Comparison of ENCODE assay signal across 21 cellular contexts in genomic region chr7:152351168-152351567, GRCh38.
A peak's percentile ranks its signal among the peaks of the same experiment; 100 is the strongest.
DNase-seq lines count a peak whose midpoint lies in the region; ATAC-seq, FAIRE-seq and TF ChIP-seq lines count a peak whose summit lies in the region.
"Had no signal": no experiment of that assay in that cellular context is flagged by ENCODE, and none has a peak within 500 bp of the region (broad histone marks: within the 10 kb centered on the region; RNA-seq: fewer than 3 reads in every experiment).

No MANE protein-coding gene starts in this region.

- no peak overlapping the region for H2BK5ac ChIP-seq in H1 (ENCODE audit: low read depth, low read length)
- no peak overlapping the region for H2BK5ac ChIP-seq in trophoblast cell (ENCODE audit: low read depth, low read length, poor library complexity)

- no peak overlapping the region for H4K8ac ChIP-seq in H1 (ENCODE audit: extremely low read depth, insufficient read depth, low read length)
- H4K8ac ChIP-seq in trophoblast cell (ENCODE audit: low read depth, low read length) = no peak overlapping the region

- H3K9ac ChIP-seq in H1 (replicated peaks in 1 of 4; ENCODE audit: extremely low read depth in 1 of 4, low read depth in 3 of 4, low read length in 3 of 4) = no peak overlapping the region
- no peak overlapping the region for H3K9ac ChIP-seq in trophoblast cell (ENCODE audit: low read length)

- peaks cover 8% of the 10 kb centered on the region for H3K4me1 Mint-ChIP-seq in activated CD4-positive, alpha-beta T cell treated with anti-CD3 and anti-CD28 coated beads for 36 hours

- H3K27ac Mint-ChIP-seq in activated CD4-positive, alpha-beta T cell treated with anti-CD3 and anti-CD28 coated beads for 36 hours = no peak overlapping the region

- H3K18ac ChIP-seq in H1 (ENCODE audit: extremely low read depth, low read length) (no peak overlapping the region), trophoblast cell (ENCODE audit: low read length) (no peak overlapping the region)

- H2BK15ac ChIP-seq in H1 (ENCODE audit: low read length) = no peak overlapping the region

- TF ChIP-seq POLR2A in H1 (IDR thresholded peaks at IDR 0.05; ENCODE audit: control extremely low read depth in 1 of 2, low read depth in 2 of 2, low read length in 2 of 2) = no peak

- H3K27ac ChIP-seq in H1 (ENCODE audit: low read depth, low read length) = no peak overlapping the region
- H3K27ac ChIP-seq in trophoblast cell (ENCODE audit: low read depth, low read length) = no peak overlapping the region

- H3K9me3 ChIP-seq in H1 (ENCODE audit: insufficient read depth in 2 of 2, low read depth in 1 of 2, low read length in 1 of 2) = no peaks in the 10 kb centered on the region
- no peaks in the 10 kb centered on the region for H3K9me3 ChIP-seq in trophoblast cell (ENCODE audit: insufficient read depth, low read depth, low read length)

- intact Hi-C loops in activated CD4-positive, alpha-beta T cell treated with anti-CD3 and anti-CD28 coated beads for 36 hours (cut with DNase I, micrococcal nuclease) = no loop called here

- no peaks in the 10 kb centered on the region for H3K23me2 ChIP-seq in H1 (ENCODE audit: low read depth, low read length)

- H3K27me3 Mint-ChIP-seq in activated CD4-positive, alpha-beta T cell treated with anti-CD3 and anti-CD28 coated beads for 36 hours = no peaks in the 10 kb centered on the region
- H3K27me3 Mint-ChIP-seq: CD4-positive, alpha-beta memory T cell had no signal

- no peak overlapping the region for H3K23ac ChIP-seq in H1 (ENCODE audit: insufficient read length)
- no peak overlapping the region for H3K23ac ChIP-seq in trophoblast cell (ENCODE audit: low read length)

- no peaks in the 10 kb centered on the region for H3K27me3 ChIP-seq in H1 (replicated peaks in 1 of 4; ENCODE audit: control insufficient read depth in 3 of 4, extremely low read depth in 1 of 4, insufficient read depth in 3 of 4, low read length in 3 of 4)
- no peaks in the 10 kb centered on the region for H3K27me3 ChIP-seq in trophoblast cell (ENCODE audit: insufficient read depth, low read length)

- H3K4me3 Mint-ChIP-seq in activated CD4-positive, alpha-beta T cell treated with anti-CD3 and anti-CD28 coated beads for 36 hours = no peak overlapping the region
- H3K4me3 Mint-ChIP-seq: CD4-positive, alpha-beta memory T cell had no signal

- H2AFZ ChIP-seq in H1 (ENCODE audit: low read length) (no peak overlapping the region), trophoblast cell (ENCODE audit: insufficient read depth, low read length, poor library complexity) (no peak overlapping the region)

- peaks cover 0 to 16% of the 10 kb centered on the region in 2 experiments; a peak in 2 of 4 replicates for H3K79me2 ChIP-seq in H1 (ENCODE audit: control insufficient read depth in 1 of 2, insufficient read depth in 2 of 2, low read length in 2 of 2)
- H3K79me2 ChIP-seq in trophoblast cell (ENCODE audit: control insufficient read depth, insufficient read depth, low read length, poor library complexity) = no peaks in the 10 kb centered on the region

- TF ChIP-seq EP300 in H1 (IDR thresholded peaks at IDR 0.05; ENCODE audit: borderline replicate concordance in 1 of 2, low read depth in 2 of 2, low read length in 2 of 2) = no peak

- H3K4ac ChIP-seq in H1 (replicated peaks; ENCODE audit: insufficient read length, low read depth, low read length) = no peak overlapping the region
- H3K4ac ChIP-seq in trophoblast cell (ENCODE audit: low read depth, low read length) = no peak overlapping the region

- H3K36me3 Mint-ChIP-seq in activated CD4-positive, alpha-beta T cell treated with anti-CD3 and anti-CD28 coated beads for 36 hours (ENCODE audit: low read depth) = peaks cover 74% of the 10 kb centered on the region

- no peak for FAIRE-seq in H1 (lab: Jason Lieb, UNC)
- FAIRE-seq: D721Med, GM12892, H54 had no signal

- H3K4me3 ChIP-seq in H1 (ENCODE audit: extremely low read depth in 1 of 4, insufficient read depth in 2 of 4, low read depth in 3 of 4, low read length in 4 of 4) (no peak overlapping the region), trophoblast cell (ENCODE audit: low read depth, low read length) (no peak overlapping the region)

- H3K14ac ChIP-seq in H1 (ENCODE audit: insufficient read length) (no peak overlapping the region), trophoblast cell (ENCODE audit: low read length) (no peak overlapping the region)

- peaks cover 0 to 15% (median 1%) of the 10 kb centered on the region in 4 experiments; a peak in 2 of 8 replicates for H3K36me3 ChIP-seq in H1 (ENCODE audit: control insufficient read depth in 2 of 4, insufficient read depth in 4 of 4, low read length in 3 of 4)
- H3K36me3 ChIP-seq in trophoblast cell (ENCODE audit: control insufficient read depth in 1 of 2, insufficient read depth in 2 of 2, low read length in 2 of 2) = peaks cover 6% of the 10 kb centered on the region in 2 experiments

- peak; percentile 13 for DNase-seq in activated CD4-positive, alpha-beta T cell treated with anti-CD3 and anti-CD28 coated beads for 36 hours
- no peak for DNase-seq in activated CD4-positive, alpha-beta T cell treated with anti-CD3 and anti-CD28 coated beads, Interleukin-2, amount 50 U/mL, for 48 hours
- DNase-seq in M059J (ENCODE audit: low read depth) (peak; percentile 13), H1 (ENCODE audit: low read depth in 1 of 2, low spot score in 2 of 2) (no peak), trophoblast cell (peak; percentile 17 to 55), GM10248 (ENCODE audit: extremely low spot score) (no peak), mesenteric fat pad (ENCODE audit: low spot score) (no peak)
- DNase-seq: 8988T; CD4-positive, alpha-beta memory T cell; DND-41; GDM1; KBM-7; NCI-H1092; NCI-H146; NCI-H2081 treated with DMSO at 0.1 percent for 48 hours; NCI-H524; SHP77 had no signal

- CTCF ChIA-PET in activated CD4-positive, alpha-beta T cell treated with anti-CD3 and anti-CD28 coated beads for 36 hours (lab: Charles Lee) = interaction anchor here (1.6 kb wide), 1 partner anchor 14 kb away, joined by 10 read pairs; no protein-coding TSS in a partner anchor
- CTCF ChIA-PET in H1 (lab: Charles Lee; ENCODE audit: partially characterized antibody) (interaction anchor here (0.6 to 1.5 kb wide), 4 partner anchors 9 to 542 kb away, joined by 3 to 8 read pairs (median 4); no protein-coding TSS in a partner anchor), GM10248 (lab: Yijun Ruan, JAX) (interaction anchor here (0.9 to 1.2 kb wide), 3 partner anchors 9 to 14 kb away, joined by 3 to 8 read pairs (median 3); no protein-coding TSS in a partner anchor)

- H3K4me1 ChIP-seq in H1 (replicated peaks in 1 of 4; ENCODE audit: control insufficient read depth in 3 of 4, insufficient read depth in 4 of 4, low read length in 3 of 4) = no peaks in the 10 kb centered on the region
- H3K4me1 ChIP-seq in trophoblast cell (ENCODE audit: control insufficient read depth in 1 of 2, insufficient read depth in 2 of 2, low read length in 2 of 2) = peaks cover 0 to 5% of the 10 kb centered on the region in 2 experiments

- POLR2A ChIA-PET in activated CD4-positive, alpha-beta T cell treated with anti-CD3 and anti-CD28 coated beads for 36 hours (lab: Charles Lee) = no interaction called here
- POLR2A ChIA-PET in H1 (lab: Charles Lee; ENCODE audit: partially characterized antibody) = interaction anchor here (0.6 kb wide), 1 partner anchor 13 kb away, joined by 3 read pairs; no protein-coding TSS in a partner anchor
- POLR2A ChIA-PET in GM10248 (lab: Yijun Ruan, JAX) = no interaction called here

- H2AK5ac ChIP-seq in H1 (ENCODE audit: low read depth, low read length) (no peak overlapping the region), trophoblast cell (ENCODE audit: low read length) (no peak overlapping the region)

- TF ChIP-seq RAD21 in H1 (IDR thresholded peaks at IDR 0.05 in 1 of 2, conservative IDR thresholded peaks at IDR 0.05 in 1 of 2; ENCODE audit: low read depth in 2 of 2, low read length in 2 of 2) = no peak

- no peaks in the 10 kb centered on the region for H3K79me1 ChIP-seq in H1 (ENCODE audit: low read depth, low read length)
- no peaks in the 10 kb centered on the region for H3K79me1 ChIP-seq in trophoblast cell (ENCODE audit: low read length)

- 92% methylated on average over 3 of the region's 3 CpGs; no CpG with 5 or more reads in 1 of the 2 experiments for WGBS in H1 (ENCODE audit: extremely low coverage in 1 of 2, insufficient coverage in 1 of 2, insufficient read length in 1 of 2, insufficient replicate concordance in 2 of 2, low coverage in 1 of 2, low lambda C conversion rate in 2 of 2, missing lambda C conversion rate in 1 of 2), 2 experiments
- no CpG with 5 or more reads among the region's 3 CpGs for WGBS in trophoblast cell (ENCODE audit: extremely low coverage, insufficient coverage, insufficient read length)

- ATAC-seq in activated CD4-positive, alpha-beta T cell treated with anti-CD3 and anti-CD28 coated beads for 36 hours = no peak
- no peak for ATAC-seq in GM19397 (IDR thresholded peaks at IDR 0.05; ENCODE audit: unreplicated experiment)

- H3K4me2 ChIP-seq in H1 (ENCODE audit: insufficient read depth in 1 of 2, low read depth in 2 of 2, low read length in 2 of 2) (no peak overlapping the region), trophoblast cell (ENCODE audit: low read length) (no peak overlapping the region)

- no peak overlapping the region for H2BK12ac ChIP-seq in H1 (ENCODE audit: low read depth, low read length)
- no peak overlapping the region for H2BK12ac ChIP-seq in trophoblast cell (ENCODE audit: low read length)

- H4K12ac ChIP-seq in trophoblast cell (ENCODE audit: low read depth, low read length) = no peak overlapping the region

- no peak overlapping the region for H3K56ac ChIP-seq in H1 (replicated peaks; ENCODE audit: insufficient read length, low read depth, low read length)

- H4K91ac ChIP-seq in H1 (replicated peaks; ENCODE audit: insufficient read length, low read length) = no peak overlapping the region
- no peak overlapping the region for H4K91ac ChIP-seq in trophoblast cell (ENCODE audit: low read depth, low read length)

- peaks cover 8% of the 10 kb centered on the region for H3K9me3 Mint-ChIP-seq in activated CD4-positive, alpha-beta T cell treated with anti-CD3 and anti-CD28 coated beads for 36 hours (ENCODE audit: low read depth)

- TF ChIP-seq CTCF in H1 (IDR thresholded peaks at IDR 0.05; ENCODE audit: control extremely low read depth in 1 of 3, insufficient read depth in 1 of 3, low read depth in 1 of 3, low read length in 3 of 3) (no peak), GM10248 (IDR thresholded peaks at IDR 0.05; ENCODE audit: control extremely low read depth, extremely low read depth, low read depth, missing control alignments) (no peak)

- H2BK120ac ChIP-seq in H1 (replicated peaks; ENCODE audit: low read depth, low read length) (no peak overlapping the region), trophoblast cell (ENCODE audit: insufficient read depth, low read length, poor library complexity) (no peak overlapping the region)

- H4K5ac ChIP-seq in H1 (ENCODE audit: insufficient read length, low read depth, low read length) = no peak overlapping the region

- H4K20me1 ChIP-seq in H1 (replicated peaks in 1 of 2; ENCODE audit: control insufficient read depth in 1 of 2, insufficient read depth in 2 of 2, low read length in 2 of 2) = no peaks in the 10 kb centered on the region

- no peak overlapping the region for H2BK20ac ChIP-seq in H1 (ENCODE audit: low read length)

TF ChIP-seq in H1, 55 proteins besides CTCF, POLR2A, EP300 and RAD21 (continues in another document):
- TF ChIP-seq RXRA (IDR thresholded peaks at IDR 0.05; ENCODE audit: insufficient read depth, low read depth, low read length) (no peak), POU5F1 (IDR thresholded peaks at IDR 0.05; ENCODE audit: low read depth, low read length) (no peak)

Comparison
In these comparisons a context has a peak if more than half of its experiments do, and no peak if none do; other contexts are left out.
1. DNase-seq: peak in activated CD4-positive, alpha-beta T cell treated with anti-CD3 and anti-CD28 coated beads for 36 hours (single experiment), M059J (single experiment) and trophoblast cell (2 of 2); none in activated CD4-positive, alpha-beta T cell treated with anti-CD3 and anti-CD28 coated beads, Interleukin-2, amount 50 U/mL, for 48 hours (0 of 2), H1 (0 of 2), GM10248 (single experiment) and mesenteric fat pad (single experiment).